ENCODE assay signal across 17 cellular contexts in the genomic region with DNA sequence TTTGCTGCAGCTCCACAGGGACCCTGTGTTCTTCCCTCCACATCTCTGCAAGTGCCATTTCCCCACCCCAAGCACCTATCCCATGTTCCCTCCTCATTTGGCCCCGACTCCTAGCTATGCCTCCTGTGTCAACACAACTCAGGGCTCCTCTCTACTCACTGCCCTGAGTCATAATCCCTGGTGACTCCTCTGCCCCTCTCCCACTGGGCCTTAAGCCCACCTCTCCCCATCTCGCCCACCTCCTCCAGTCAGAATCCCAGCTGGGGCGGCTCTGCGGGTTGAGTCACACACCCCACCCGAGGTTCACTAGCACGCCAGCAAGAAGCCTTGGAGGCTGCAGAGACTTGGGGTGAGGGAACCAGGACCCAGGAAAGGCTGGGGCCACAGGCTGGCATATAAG.
DNase-seq lines count a peak whose midpoint lies in the region; ATAC-seq, FAIRE-seq and TF ChIP-seq lines count a peak whose summit lies in the region.
"Had no signal": no experiment of that assay in that cellular context is flagged by ENCODE, and none has a peak within 500 bp of the region (broad histone marks: within the 10 kb centered on the region; RNA-seq: fewer than 3 reads in every experiment).

No MANE protein-coding gene starts in this region.

- no peak overlapping the region for H2AFZ ChIP-seq in PC-3 (ENCODE audit: low read length)
- H2AFZ ChIP-seq in endothelial cell of umbilical vein (ENCODE audit: low read depth, low read length) = no peak overlapping the region

- TF ChIP-seq CTCF in PC-3 (conservative IDR thresholded peaks at IDR 0.05; ENCODE audit: low read depth, low read length) = no peak
- TF ChIP-seq CTCF in endothelial cell of umbilical vein (IDR thresholded peaks at IDR 0.05; ENCODE audit: extremely low read depth in 1 of 2, insufficient read depth in 1 of 2, low read depth in 1 of 2, low read length in 2 of 2) = no peak
- TF ChIP-seq CTCF in right atrium auricular region (IDR thresholded peaks at IDR 0.05) = no peak

- H3K9me3 ChIP-seq in PC-3 (ENCODE audit: low read length) (no peaks in the 10 kb centered on the region; the same call in 1 of the 2 replicates), endothelial cell of umbilical vein (replicated peaks; ENCODE audit: control insufficient read depth, insufficient read depth, low read length) (no peaks in the 10 kb centered on the region), right atrium auricular region (peaks cover 0 to 18% of the 10 kb centered on the region in 2 donors)
- H3K9me3 ChIP-seq: transverse colon had no signal

- H3K27me3 ChIP-seq in PC-3 (ENCODE audit: low read length) = no peaks in the 10 kb centered on the region
- H3K27me3 ChIP-seq in endothelial cell of umbilical vein (ENCODE audit: control insufficient read depth in 2 of 2, insufficient read depth in 2 of 2, low read length in 2 of 2) = no peaks in the 10 kb centered on the region
- H3K27me3 ChIP-seq in right atrium auricular region = peaks cover 0 to 7% of the 10 kb centered on the region in 2 donors

- 0 out of 2 replicates have a peak overlapping the region, but pooled peaks have one; percentile 12 for H3K9ac ChIP-seq in PC-3 (ENCODE audit: low read length)
- H3K9ac ChIP-seq in endothelial cell of umbilical vein (replicated peaks; ENCODE audit: extremely low read depth, insufficient read depth, low read length) = no peak overlapping the region
- H3K9ac ChIP-seq: KMS-11 had no signal

- intact Hi-C loops in PC-3 (cut with micrococcal nuclease) = no loop called here
- intact Hi-C loops in endothelial cell of umbilical vein (cut with micrococcal nuclease) = loop anchor here (10.0 kb wide), 1 partner anchor 250 kb away; no protein-coding TSS in a partner anchor

- no peaks in the 10 kb centered on the region for H3K36me3 ChIP-seq in PC-3 (ENCODE audit: low read depth, low read length)
- no peaks in the 10 kb centered on the region for H3K36me3 ChIP-seq in endothelial cell of umbilical vein (ENCODE audit: control insufficient read depth in 2 of 2, extremely low read depth in 1 of 2, insufficient read depth in 2 of 2, low read length in 2 of 2)
- no peaks in the 10 kb centered on the region for H3K36me3 ChIP-seq in right atrium auricular region
- H3K36me3 ChIP-seq: transverse colon had no signal

- no peaks in the 10 kb centered on the region for H3F3A ChIP-seq in PC-3 (ENCODE audit: low read length, unreplicated experiment)

- peak; percentile 52 for FAIRE-seq in endothelial cell of umbilical vein (lab: Jason Lieb, UNC)

- no peak for TF ChIP-seq POLR2A in endothelial cell of umbilical vein (IDR thresholded peaks at IDR 0.05; ENCODE audit: low read depth, low read length)

- peak; percentile 93 for ATAC-seq in PC-3
- ATAC-seq: activated T-cell treated with anti-CD3 and anti-CD28 coated beads, Interleukin-2, amount 50 U/mL, for 4 hours had no signal

- H4K20me1 ChIP-seq in PC-3 (ENCODE audit: low read length) (no peaks in the 10 kb centered on the region), endothelial cell of umbilical vein (replicated peaks; ENCODE audit: control insufficient read depth, extremely low read depth, insufficient read depth, low read length) (no peaks in the 10 kb centered on the region)

- DNase-seq in Daoy (ENCODE audit: low read depth) (peak; percentile 97), PC-3 (peak; percentile 67), endothelial cell of umbilical vein (ENCODE audit: low read depth, low spot score) (peak; percentile 47), non-pigmented ciliary epithelial cell (ENCODE audit: low read depth) (peak; percentile 68), right atrium auricular region (ENCODE audit: low spot score) (no peak)
- no peak for DNase-seq in activated CD4-positive, alpha-beta T cell treated with anti-CD3 and anti-CD28 coated beads, Interleukin-2, amount 50 U/mL, for 4 hours
- no peak for DNase-seq in stimulated activated naive CD4-positive, alpha-beta T cell (lab: John Stamatoyannopoulos, UW)
- DNase-seq in activated T-cell treated with anti-CD3 and anti-CD28 coated beads, Interleukin-2, amount 50 U/mL, for 1 hour = no peak
- DNase-seq: activated CD4-positive, alpha-beta T cell treated with anti-CD3 and anti-CD28 coated beads, Interleukin-2, amount 10 ng/mL, durations not matched to agents 24 days and 14 days; activated T-cell treated with anti-CD3 and anti-CD28 coated beads, Interleukin-2, amount 50 U/mL, for 4 hours; anterior cingulate cortex; effector memory CD4-positive, alpha-beta T cell; NCI-H2029; NCI-H524 treated with DMSO at 0.1 percent for 48 hours; stimulated activated CD4-positive, alpha-beta T cell treated with anti-CD3 and anti-CD28 coated beads, Interleukin-4, amount 100 ng/mL, for 1 hour; transverse colon had no signal

- H3K4me3 ChIP-seq in PC-3 (ENCODE audit: low read length) (no peak overlapping the region), endothelial cell of umbilical vein (replicated peaks in 1 of 3; ENCODE audit: insufficient read depth in 1 of 3, low read depth in 1 of 3, low read length in 3 of 3) (no peak overlapping the region), right atrium auricular region (no peak overlapping the region)
- H3K4me3 ChIP-seq: transverse colon had no signal

- H3K4me1 ChIP-seq in PC-3 (ENCODE audit: insufficient read depth, low read length) (peaks cover 14% of the 10 kb centered on the region), endothelial cell of umbilical vein (ENCODE audit: control insufficient read depth, extremely low read depth, insufficient read depth, low read length) (peaks cover 39% of the 10 kb centered on the region), right atrium auricular region (peaks cover 0 to 14% of the 10 kb centered on the region in 2 donors)

- CTCF ChIA-PET in PC-3 (lab: Charles Lee) = interaction anchor here (0.6 kb wide), 1 partner anchor 311 kb away, joined by 3 read pairs; no protein-coding TSS in a partner anchor
- CTCF ChIA-PET in endothelial cell of umbilical vein (lab: Charles Lee) = interaction anchor here (0.9 to 3.8 kb wide), 5 partner anchors 88 to 360 kb away, joined by 4 to 15 read pairs (median 5); no protein-coding TSS in a partner anchor

- POLR2A ChIA-PET in PC-3 (lab: Charles Lee; ENCODE audit: unreplicated experiment) = interaction anchor here (0.5 kb wide), 1 partner anchor 338 kb away, joined by 3 read pairs; no protein-coding TSS in a partner anchor
- POLR2A ChIA-PET in endothelial cell of umbilical vein (lab: Charles Lee) = interaction anchor here (0.5 kb wide), 1 partner anchor 129 kb away, joined by 3 read pairs; no protein-coding TSS in a partner anchor

- dilution Hi-C loops in endothelial cell of umbilical vein (cut with MboI; ENCODE audit: extremely low pct_ligation_motif_present, low sequenced_read_pairs) = no loop called here

- no peaks in the 10 kb centered on the region for H3K9me1 ChIP-seq in endothelial cell of umbilical vein (replicated peaks; ENCODE audit: control insufficient read depth, extremely low read depth, insufficient read depth, low read length)

- no peaks in the 10 kb centered on the region for H3K79me2 ChIP-seq in PC-3 (ENCODE audit: low read length)
- no peaks in the 10 kb centered on the region for H3K79me2 ChIP-seq in endothelial cell of umbilical vein (ENCODE audit: control insufficient read depth, insufficient read depth, low read length)

- H3K9me2 ChIP-seq in PC-3 (replicated peaks; ENCODE audit: low read length) = no peaks in the 10 kb centered on the region

- BruUV-seq in PC-3 (replicated peaks; lab: Mats Ljungman, UMichigan) (no TSS peak), endothelial cell of umbilical vein (replicated peaks; lab: Mats Ljungman, UMichigan) (no TSS peak)

- peak overlapping the region; percentile 65 for H3K27ac ChIP-seq in PC-3 (ENCODE audit: low read length)
- no peak overlapping the region for H3K27ac ChIP-seq in endothelial cell of umbilical vein (ENCODE audit: insufficient read depth, low read depth, low read length)
- no peak overlapping the region for H3K27ac ChIP-seq in right atrium auricular region
- H3K27ac ChIP-seq: KMS-11, transverse colon had no signal

- H3K4me2 ChIP-seq in PC-3 (ENCODE audit: low read length) (peak overlapping the region; percentile 31), endothelial cell of umbilical vein (ENCODE audit: insufficient read depth, low read length) (no peak overlapping the region)
- H3K4me2 ChIP-seq: KMS-11 had no signal

TF ChIP-seq in endothelial cell of umbilical vein, 7 proteins besides CTCF, POLR2A, EP300 and RAD21:
- TF ChIP-seq JUN (IDR thresholded peaks at IDR 0.05; ENCODE audit: borderline replicate concordance, insufficient read depth, insufficient read length, low read depth) (no peak), POLR2AphosphoS5 (IDR thresholded peaks at IDR 0.05; ENCODE audit: insufficient read depth, low read depth, low read length) (no peak), FOS (IDR thresholded peaks at IDR 0.05; ENCODE audit: borderline replicate concordance, insufficient read depth, low read length) (no peak), MYC (IDR thresholded peaks at IDR 0.05; ENCODE audit: low read depth, low read length) (no peak), GATA2 (IDR thresholded peaks at IDR 0.05; ENCODE audit: insufficient read depth, insufficient read length, low read depth, low read length) (no peak), EZH2 (IDR thresholded peaks at IDR 0.05; ENCODE audit: borderline replicate concordance, low read depth, low read length, severe bottlenecking) (no peak)
- TF ChIP-seq, protein P1, sequence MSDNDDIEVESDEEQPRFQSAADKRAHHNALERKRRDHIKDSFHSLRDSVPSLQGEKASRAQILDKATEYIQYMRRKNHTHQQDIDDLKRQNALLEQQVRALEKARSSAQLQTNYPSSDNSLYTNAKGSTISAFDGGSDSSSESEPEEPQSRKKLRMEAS (IDR thresholded peaks at IDR 0.05; ENCODE audit: insufficient read depth, insufficient read length) = no peak

Comparison
In these comparisons a context has a peak if more than half of its experiments do, and no peak if none do; other contexts are left out.
1. DNase-seq: peak in Daoy (single experiment), PC-3 (single experiment), endothelial cell of umbilical vein (single experiment) and non-pigmented ciliary epithelial cell (single experiment); none in activated CD4-positive, alpha-beta T cell treated with anti-CD3 and anti-CD28 coated beads, Interleukin-2, amount 50 U/mL, for 4 hours (0 of 2), stimulated activated naive CD4-positive, alpha-beta T cell (0 of 6), right atrium auricular region (single experiment) and activated T-cell treated with anti-CD3 and anti-CD28 coated beads, Interleukin-2, amount 50 U/mL, for 1 hour (single experiment).